In the genomic region with DNA sequence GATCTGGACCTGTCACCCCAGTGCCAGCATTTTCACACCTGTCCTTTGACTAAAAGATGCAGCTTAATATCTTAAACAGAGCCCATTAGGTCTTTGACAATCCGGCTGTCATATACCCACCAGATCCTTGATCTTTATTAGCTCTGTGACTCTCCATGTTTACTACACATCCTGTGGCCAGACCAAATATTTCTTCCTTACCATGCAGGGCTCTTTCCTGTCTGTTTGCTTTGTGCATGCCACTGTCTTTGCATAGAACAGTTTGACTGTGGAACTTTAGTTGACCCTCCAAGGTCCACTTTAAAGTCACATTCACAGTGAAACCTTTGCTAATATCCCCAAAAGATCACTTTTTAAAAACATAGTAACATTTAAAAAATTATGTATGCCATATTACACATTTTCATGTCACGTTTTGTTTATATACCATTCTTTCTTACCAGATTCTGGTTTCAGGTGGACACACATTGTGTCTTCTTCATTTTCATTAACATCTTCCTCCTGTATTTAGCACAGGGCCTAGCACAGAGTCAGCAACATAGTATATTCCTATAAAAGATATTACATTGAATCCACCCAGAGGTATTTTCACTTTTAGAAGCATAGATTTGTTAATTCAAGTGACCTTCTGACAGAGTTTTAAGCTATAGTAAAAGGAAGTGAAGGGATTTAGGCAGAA, we compare ENCODE assay signal across 2 cellular contexts.
TF ChIP-seq lines count a peak whose summit lies in the region.

No MANE protein-coding gene starts in this region.

TF ChIP-seq in SK-N-SH, 30 proteins besides CTCF, POLR2A, EP300 and RAD21:
- TF ChIP-seq CHD2 (IDR thresholded peaks at IDR 0.05; ENCODE audit: low read length, partially characterized antibody), result no peak
- TF ChIP-seq FOXJ3 (CRISPR knock-in tag; IDR thresholded peaks at IDR 0.05), result no peak
- no peak for TF ChIP-seq MXI1 (IDR thresholded peaks at IDR 0.05; ENCODE audit: low read depth, low read length)
- no peak for TF ChIP-seq ELF1 (IDR thresholded peaks at IDR 0.05)
- no peak for TF ChIP-seq NRF1 (IDR thresholded peaks at IDR 0.05; ENCODE audit: low read depth, low read length)
- TF ChIP-seq JUND (IDR thresholded peaks at IDR 0.05), result no peak
- TF ChIP-seq PBX3 (IDR thresholded peaks at IDR 0.05), result no peak
- TF ChIP-seq FOSL2 (IDR thresholded peaks at IDR 0.05; ENCODE audit: borderline replicate concordance, low read depth), result no peak
- no peak for TF ChIP-seq SIN3A (IDR thresholded peaks at IDR 0.05; ENCODE audit: borderline replicate concordance, low read depth, low read length)
- TF ChIP-seq TAF1 (IDR thresholded peaks at IDR 0.05; ENCODE audit: borderline replicate concordance, low read depth, low read length), result no peak
- no peak for TF ChIP-seq GATA2 (CRISPR knock-in tag; IDR thresholded peaks at IDR 0.05)
- TF ChIP-seq MEF2A (IDR thresholded peaks at IDR 0.05; ENCODE audit: borderline replicate concordance, low read depth), result no peak
- TF ChIP-seq, protein P1, sequence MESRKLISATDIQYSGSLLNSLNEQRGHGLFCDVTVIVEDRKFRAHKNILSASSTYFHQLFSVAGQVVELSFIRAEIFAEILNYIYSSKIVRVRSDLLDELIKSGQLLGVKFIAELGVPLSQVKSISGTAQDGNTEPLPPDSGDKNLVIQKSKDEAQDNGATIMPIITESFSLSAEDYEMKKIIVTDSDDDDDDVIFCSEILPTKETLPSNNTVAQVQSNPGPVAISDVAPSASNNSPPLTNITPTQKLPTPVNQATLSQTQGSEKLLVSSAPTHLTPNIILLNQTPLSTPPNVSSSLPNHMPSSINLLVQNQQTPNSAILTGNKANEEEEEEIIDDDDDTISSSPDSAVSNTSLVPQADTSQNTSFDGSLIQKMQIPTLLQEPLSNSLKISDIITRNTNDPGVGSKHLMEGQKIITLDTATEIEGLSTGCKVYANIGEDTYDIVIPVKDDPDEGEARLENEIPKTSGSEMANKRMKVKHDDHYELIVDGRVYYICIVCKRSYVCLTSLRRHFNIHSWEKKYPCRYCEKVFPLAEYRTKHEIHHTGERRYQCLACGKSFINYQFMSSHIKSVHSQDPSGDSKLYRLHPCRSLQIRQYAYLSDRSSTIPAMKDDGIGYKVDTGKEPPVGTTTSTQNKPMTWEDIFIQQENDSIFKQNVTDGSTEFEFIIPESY (IDR thresholded peaks at IDR 0.05; ENCODE audit: borderline replicate concordance, low read depth), result no peak
- TF ChIP-seq RCOR1 (IDR thresholded peaks at IDR 0.05; ENCODE audit: low read length), result no peak

TF ChIP-seq in endothelial cell of umbilical vein, 7 proteins besides CTCF, POLR2A, EP300 and RAD21:
- TF ChIP-seq MAX (IDR thresholded peaks at IDR 0.05; ENCODE audit: insufficient read depth, insufficient read length) (no peak), GATA2 (IDR thresholded peaks at IDR 0.05; ENCODE audit: insufficient read depth, insufficient read length, low read depth, low read length) (no peak), FOS (IDR thresholded peaks at IDR 0.05; ENCODE audit: borderline replicate concordance, insufficient read depth, low read length) (no peak), EZH2 (IDR thresholded peaks at IDR 0.05; ENCODE audit: borderline replicate concordance, low read depth, low read length, severe bottlenecking) (no peak), POLR2AphosphoS5 (IDR thresholded peaks at IDR 0.05; ENCODE audit: insufficient read depth, low read depth, low read length) (no peak), JUN (IDR thresholded peaks at IDR 0.05; ENCODE audit: borderline replicate concordance, insufficient read depth, insufficient read length, low read depth) (no peak), MYC (IDR thresholded peaks at IDR 0.05; ENCODE audit: low read depth, low read length) (no peak)
